Comparison of ENCODE assay signal across 8 cellular contexts in genomic region chr10:11017575-11018425, GRCh38. TPM values are rescaled to one million over a fixed set of nuclear protein-coding genes. Genes with fewer than 3 reads are reported as not detected.
DNase-seq lines count a peak whose midpoint lies in the region; ATAC-seq and TF ChIP-seq lines count a peak whose summit lies in the region.

CELF2 (plus strand) TSS chr10:11017872; CDS start chr10:11018090, 218 bp downstream.

- peak; percentile 24 for DNase-seq in EL
- peak; percentile 91 for DNase-seq in MM.1S
- DNase-seq in endothelial cell (ENCODE audit: low spot score), result peak; percentile 79
- peak; percentile 2 for DNase-seq in middle frontal gyrus (ENCODE audit: extremely low spot score, low spot score)
- peak; percentile 2 for DNase-seq in stimulated activated CD8-positive, alpha-beta memory T cell treated with anti-CD3 and anti-CD28 coated beads, Interleukin-7, amount 100 ng/mL, for 24 hours (ENCODE audit: low read depth)
- DNase-seq in Calu3, result no peak

- CTCF ChIA-PET in activated CD8-positive, alpha-beta memory T cell treated with anti-CD3 and anti-CD28 coated beads for 36 hours (lab: Charles Lee), result no interaction called here
- CTCF ChIA-PET in Calu3 (lab: Charles Lee), result no interaction called here

- H3K36me3 ChIP-seq in MM.1S (replicated peaks; ENCODE audit: insufficient read depth, low read length), result no peaks in the 10 kb centered on the region

- H3K4me3 Mint-ChIP-seq in endothelial cell (ENCODE audit: unreplicated experiment) (peak within 1 kb of the TSS; percentile 92), Calu3 (ENCODE audit: low read depth, unreplicated experiment) (no peak within 1 kb of the TSS)

- no peaks in the 10 kb centered on the region for H3K27me3 ChIP-seq in MM.1S (replicated peaks; ENCODE audit: insufficient read depth, low read length)

- H3K79me2 ChIP-seq in MM.1S (ENCODE audit: low read length), result peaks cover 47% of the 10 kb centered on the region

- H3K4me3 ChIP-seq in MM.1S (ENCODE audit: low read length), result peak within 1 kb of the TSS; percentile 85

- H3K27ac Mint-ChIP-seq in endothelial cell (ENCODE audit: unreplicated experiment) (peak within 1 kb of the TSS; percentile 9), Calu3 (ENCODE audit: unreplicated experiment) (no peak within 1 kb of the TSS)

- H3K4me1 ChIP-seq in MM.1S (ENCODE audit: low read length), result 0 out of 2 replicates have a peak, but pooled peaks cover 14% of the 10 kb centered on the region

- H3K9ac ChIP-seq in MM.1S (ENCODE audit: low read length), result peak within 1 kb of the TSS; percentile 78

- 0 out of 2 replicates have a peak, but pooled peaks cover 4% of the 10 kb centered on the region for H3F3A ChIP-seq in MM.1S (ENCODE audit: insufficient read depth, low read length)

- H3K9me3 ChIP-seq in MM.1S (replicated peaks; ENCODE audit: insufficient read depth, low read length), result no peaks in the 10 kb centered on the region

- H3K9me3 Mint-ChIP-seq in endothelial cell (ENCODE audit: unreplicated experiment) (no peaks in the 10 kb centered on the region), Calu3 (ENCODE audit: low read depth, unreplicated experiment) (peaks cover 6% of the 10 kb centered on the region)

- peaks cover 14% of the 10 kb centered on the region for H3K4me1 Mint-ChIP-seq in endothelial cell (ENCODE audit: unreplicated experiment)
- H3K4me1 Mint-ChIP-seq in Calu3 (ENCODE audit: low read depth, unreplicated experiment), result no peaks in the 10 kb centered on the region

- ATAC-seq in GM21576 (IDR thresholded peaks at IDR 0.05; ENCODE audit: unreplicated experiment), result peak; percentile 77

- no peaks in the 10 kb centered on the region for H3K27me3 Mint-ChIP-seq in endothelial cell (ENCODE audit: unreplicated experiment)
- H3K27me3 Mint-ChIP-seq in Calu3 (ENCODE audit: unreplicated experiment), result peaks cover 9% of the 10 kb centered on the region

- no peaks in the 10 kb centered on the region for H3K9me2 ChIP-seq in MM.1S (replicated peaks; ENCODE audit: insufficient read depth, low read length)

- TF ChIP-seq CTCF in MM.1S (IDR thresholded peaks at IDR 0.05; ENCODE audit: low read length), result no peak
- no peak for TF ChIP-seq CTCF in endothelial cell (IDR thresholded peaks at IDR 0.05; ENCODE audit: unreplicated experiment)
- no peak for TF ChIP-seq CTCF in Calu3 (IDR thresholded peaks at IDR 0.05; ENCODE audit: unreplicated experiment)

- H3K36me3 Mint-ChIP-seq in endothelial cell (ENCODE audit: low read depth, unreplicated experiment), result no peaks in the 10 kb centered on the region
- no peaks in the 10 kb centered on the region for H3K36me3 Mint-ChIP-seq in Calu3 (ENCODE audit: insufficient read depth, unreplicated experiment)

- BruUV-seq in Calu3 (replicated peaks; lab: Mats Ljungman, UMichigan), result no TSS peak

- POLR2A ChIA-PET in activated CD8-positive, alpha-beta memory T cell treated with anti-CD3 and anti-CD28 coated beads for 36 hours (lab: Charles Lee), result no interaction called here

- intact Hi-C loops in Calu3 (cut with micrococcal nuclease; ENCODE audit: unreplicated experiment), result no loop called here

- peak within 1 kb of the TSS; percentile 86 for H3K4me2 ChIP-seq in MM.1S (ENCODE audit: low read depth, low read length)

- peak within 1 kb of the TSS; percentile 73; the same call in 1 of the 2 replicates for H3K27ac ChIP-seq in MM.1S (ENCODE audit: low read length)

- 0 out of 2 replicates have a peak, but pooled peaks cover 5% of the 10 kb centered on the region for H4K20me1 ChIP-seq in MM.1S (ENCODE audit: insufficient read depth, low read length)

- peak within 1 kb of the TSS; percentile 94 for H2AFZ ChIP-seq in MM.1S (ENCODE audit: low read length)

RNA-seq across cellular contexts. Expression of gene CELF2, which starts in this region (rescaled TPM):
- total RNA-seq in activated CD8-positive, alpha-beta memory T cell treated with anti-CD3 and anti-CD28 coated beads for 36 hours, result 100 to 1,000 TPM; 153 to 154 TPM
- total RNA-seq in endothelial cell (ENCODE audit: unreplicated experiment), result 27.5 TPM
- total RNA-seq in Calu3 (2022), result not detected in 2 replicates

Comparison
In these comparisons a context has a peak if more than half of its experiments do, and no peak if none do; other contexts are left out.
1. RNA of gene CELF2 (total RNA-seq): 153 to 154 TPM in activated CD8-positive, alpha-beta memory T cell treated with anti-CD3 and anti-CD28 coated beads for 36 hours and 27.5 TPM in endothelial cell (single experiment); not detected in Calu3; every median in the first group is over 10 times any median in the second.